ENCODE assay signal across 21 cellular contexts in genomic region chr12:3282271-3282670, GRCh38.
A peak's percentile ranks its signal among the peaks of the same experiment; 100 is the strongest.
DNase-seq lines count a peak whose midpoint lies in the region; ATAC-seq and TF ChIP-seq lines count a peak whose summit lies in the region.
"Had no signal": no experiment of that assay in that cellular context is flagged by ENCODE, and none has a peak within 500 bp of the region (broad histone marks: within the 10 kb centered on the region; RNA-seq: fewer than 3 reads in every experiment).

No MANE protein-coding gene starts in this region.

- H3K9me3 Mint-ChIP-seq in endodermal cell = no peaks in the 10 kb centered on the region
- H3K9me3 Mint-ChIP-seq: CD4-positive, CD25-positive, alpha-beta regulatory T cell; CD8-positive, alpha-beta memory T cell; GM23338; HFFc6 had no signal

- intact Hi-C loops in left ventricle myocardium superior (cut with micrococcal nuclease) (no loop called here), thyroid gland (cut with DNase I) (no loop called here)

- no peaks in the 10 kb centered on the region for H3K4me1 Mint-ChIP-seq in endodermal cell
- H3K4me1 Mint-ChIP-seq: CD8-positive, alpha-beta memory T cell had no signal

- peak overlapping the region; percentile 74 for H3K27ac Mint-ChIP-seq in endodermal cell
- H3K27ac Mint-ChIP-seq: CD4-positive, CD25-positive, alpha-beta regulatory T cell; CD8-positive, alpha-beta memory T cell; GM23338; HFFc6 had no signal

- no peak overlapping the region for H3K4me3 Mint-ChIP-seq in endodermal cell
- H3K4me3 Mint-ChIP-seq: CD4-positive, CD25-positive, alpha-beta regulatory T cell; CD8-positive, alpha-beta memory T cell; GM23338; HFFc6 had no signal

- no peak for TF ChIP-seq POLR2A in thyroid gland (IDR thresholded peaks at IDR 0.05)

- no peaks in the 10 kb centered on the region for H3K27me3 Mint-ChIP-seq in endodermal cell (ENCODE audit: insufficient read depth)
- H3K27me3 Mint-ChIP-seq: CD4-positive, CD25-positive, alpha-beta regulatory T cell had no signal

- TF ChIP-seq CTCF in cardiac muscle cell (IDR thresholded peaks at IDR 0.05; ENCODE audit: low read depth, low read length) = no peak
- no peak for TF ChIP-seq CTCF in endodermal cell (conservative IDR thresholded peaks at IDR 0.05)
- no peak for TF ChIP-seq CTCF in thyroid gland (IDR thresholded peaks at IDR 0.05)

- DNase-seq in cardiac muscle cell (ENCODE audit: low read depth in 1 of 2, low spot score in 1 of 2) = no peak
- DNase-seq in left ventricle myocardium superior = no peak
- DNase-seq in DMS79 treated with DMSO at 0.1 percent for 48 hours (lab: John Stamatoyannopoulos, UW) = peak; percentile 95
- no peak for DNase-seq in endodermal cell
- peak; percentile 94 to 95 for DNase-seq in thyroid gland
- no peak for DNase-seq in stimulated activated CD4-positive, alpha-beta T cell treated with anti-CD3 and anti-CD28 coated beads, Interleukin-1b, Interleukin-23, amount 100 ng/mL, for 48 hours
- no peak for DNase-seq in T-helper 2 cell
- DNase-seq: 8988T; C1 segment of cervical spinal cord; CD4-positive, CD25-positive, alpha-beta regulatory T cell; CD8-positive, alpha-beta memory T cell; COR-L47; DMS 273 treated with DMSO at 0.1 percent for 48 hours; DMS53; GDM1; H7; HFFc6; IMR-90 had no signal

- H3K36me3 ChIP-seq in cardiac muscle cell = peaks cover 4% of the 10 kb centered on the region
- no peaks in the 10 kb centered on the region for H3K36me3 ChIP-seq in endodermal cell (ENCODE audit: control insufficient read depth, insufficient read depth, low read length)
- H3K36me3 ChIP-seq in thyroid gland = no peaks in the 10 kb centered on the region

- H3K27me3 ChIP-seq in cardiac muscle cell (no peaks in the 10 kb centered on the region), endodermal cell (ENCODE audit: control insufficient read depth, insufficient read depth, low read length, poor library complexity, severe bottlenecking) (no peaks in the 10 kb centered on the region), thyroid gland (no peaks in the 10 kb centered on the region)

- H3K27ac ChIP-seq in cardiac muscle cell (peak overlapping the region; percentile 84), endodermal cell (ENCODE audit: low read depth, low read length) (no peak overlapping the region), thyroid gland (peak overlapping the region in 2 of 3 donors; percentile 54 to 74)

- peaks cover 14% of the 10 kb centered on the region for H3K4me1 ChIP-seq in cardiac muscle cell (ENCODE audit: low read depth)
- no peaks in the 10 kb centered on the region for H3K4me1 ChIP-seq in endodermal cell (ENCODE audit: control insufficient read depth, insufficient read depth, low read length)
- peaks cover 29 to 58% of the 10 kb centered on the region in 2 donors for H3K4me1 ChIP-seq in thyroid gland

- no peak overlapping the region for H3K9ac ChIP-seq in endodermal cell (ENCODE audit: extremely low read depth, low read length, poor library complexity, severe bottlenecking)

- ATAC-seq in left ventricle myocardium superior = no peak
- ATAC-seq in GM18868 (IDR thresholded peaks at IDR 0.05; ENCODE audit: unreplicated experiment) = no peak
- ATAC-seq: HCT116 had no signal

- H3K9me3 ChIP-seq in cardiac muscle cell (ENCODE audit: low read depth) (no peaks in the 10 kb centered on the region), endodermal cell (ENCODE audit: control insufficient read depth, low read length) (no peaks in the 10 kb centered on the region), thyroid gland (no peaks in the 10 kb centered on the region)

- WGBS in endodermal cell (ENCODE audit: insufficient coverage in 1 of 2, insufficient read length in 1 of 2), 2 experiments = 93 to 98% methylated on average over 11 of the region's 11 CpGs
- 45 to 48% methylated on average over 11 of the region's 11 CpGs for WGBS in thyroid gland, 2 donors

- H3K36me3 Mint-ChIP-seq in endodermal cell (ENCODE audit: low read depth) = peaks cover 35% of the 10 kb centered on the region
- H3K36me3 Mint-ChIP-seq: CD4-positive, CD25-positive, alpha-beta regulatory T cell; CD8-positive, alpha-beta memory T cell had no signal

- H3K4me3 ChIP-seq in cardiac muscle cell (no peak overlapping the region), endodermal cell (ENCODE audit: low read length) (no peak overlapping the region), thyroid gland (replicated peaks in 1 of 3) (no peak overlapping the region)
- H3K4me3 ChIP-seq: GM23338 had no signal

Comparison
In these comparisons a context has a peak if more than half of its experiments do, and no peak if none do; other contexts are left out.
1. DNase-seq: peak in DMS79 treated with DMSO at 0.1 percent for 48 hours (single experiment) and thyroid gland (2 of 2); none in cardiac muscle cell (0 of 2), left ventricle myocardium superior (single experiment), endodermal cell (single experiment), stimulated activated CD4-positive, alpha-beta T cell treated with anti-CD3 and anti-CD28 coated beads, Interleukin-1b, Interleukin-23, amount 100 ng/mL, for 48 hours (single experiment) and T-helper 2 cell (0 of 5).